In genomic region chr3:33037479-33037878, GRCh38 we compare ENCODE assay signal across 15 cellular contexts. TPM values are rescaled to one million over a fixed set of nuclear protein-coding genes. Genes with fewer than 3 reads are reported as not detected.
A peak's percentile ranks its signal among the peaks of the same experiment; 100 is the strongest.
DNase-seq lines count a peak whose midpoint lies in the region; ATAC-seq and TF ChIP-seq lines count a peak whose summit lies in the region.
"Had no signal": no experiment of that assay in that cellular context is flagged by ENCODE, and none has a peak within 500 bp of the region (broad histone marks: within the 10 kb centered on the region; RNA-seq: fewer than 3 reads in every experiment).

No MANE protein-coding gene starts in this region.

- H3K4me3 Mint-ChIP-seq in stimulated activated naive CD8-positive, alpha-beta T cell treated with anti-CD3 and anti-CD28 coated beads, Interleukin-15, Interleukin-2, amounts not matched to agents 100 ng/mL and 50 ng/mL, for 24 hours, result no peak overlapping the region
- H3K4me3 Mint-ChIP-seq in stimulated activated naive CD8-positive, alpha-beta T cell treated with anti-CD3 and anti-CD28 coated beads, Interleukin-15, amount 100 ng/mL, for 72 hours, result no peak overlapping the region
- H3K4me3 Mint-ChIP-seq: CD8-positive, alpha-beta memory T cell; HFFc6 had no signal

- no peak for TF ChIP-seq CTCF in foreskin fibroblast (IDR thresholded peaks at IDR 0.05; ENCODE audit: low read depth, low read length)
- TF ChIP-seq CTCF in GM10266 (IDR thresholded peaks at IDR 0.05; ENCODE audit: control insufficient read depth, insufficient read depth, low read depth, missing control alignments), result no peak

- peak overlapping the region; percentile 0 for H3K27ac Mint-ChIP-seq in stimulated activated naive CD8-positive, alpha-beta T cell treated with anti-CD3 and anti-CD28 coated beads, Interleukin-15, Interleukin-2, amounts not matched to agents 100 ng/mL and 50 ng/mL, for 24 hours
- no peak overlapping the region for H3K27ac Mint-ChIP-seq in stimulated activated naive CD8-positive, alpha-beta T cell treated with anti-CD3 and anti-CD28 coated beads, Interleukin-15, amount 100 ng/mL, for 72 hours
- H3K27ac Mint-ChIP-seq: CD8-positive, alpha-beta memory T cell; HFFc6 had no signal

- DNase-seq in stimulated activated naive CD8-positive, alpha-beta T cell treated with anti-CD3 and anti-CD28 coated beads, Interleukin-15, amount 100 ng/mL, for 72 hours, result no peak
- DNase-seq in foreskin fibroblast, result peak; percentile 19 to 22
- peak; percentile 19 for DNase-seq in renal cortical epithelial cell (ENCODE audit: low read depth)
- no peak for DNase-seq in RKO (ENCODE audit: low spot score)
- DNase-seq in GM10266 (ENCODE audit: extremely low spot score), result no peak
- DNase-seq: 8988T; Caco-2; CD8-positive, alpha-beta memory T cell; DMS53; GF-D8; HFFc6 had no signal

- peaks cover 65% of the 10 kb centered on the region for H3K36me3 Mint-ChIP-seq in stimulated activated naive CD8-positive, alpha-beta T cell treated with anti-CD3 and anti-CD28 coated beads, Interleukin-15, Interleukin-2, amounts not matched to agents 100 ng/mL and 50 ng/mL, for 24 hours (ENCODE audit: low read depth)

- H3K4me1 Mint-ChIP-seq in stimulated activated naive CD8-positive, alpha-beta T cell treated with anti-CD3 and anti-CD28 coated beads, Interleukin-15, Interleukin-2, amounts not matched to agents 100 ng/mL and 50 ng/mL, for 24 hours (ENCODE audit: low read depth), result no peaks in the 10 kb centered on the region
- H3K4me1 Mint-ChIP-seq in stimulated activated naive CD8-positive, alpha-beta T cell treated with anti-CD3 and anti-CD28 coated beads, Interleukin-15, amount 100 ng/mL, for 72 hours, result peaks cover 12% of the 10 kb centered on the region

- no peak overlapping the region for H3K4me3 ChIP-seq in foreskin fibroblast (ENCODE audit: low read depth in 1 of 2, low read length in 2 of 2)
- H3K4me3 ChIP-seq: BLaER1 treated with 17β-estradiol and CSF1 and Interleukin-3, amounts not matched to agents 10 nM and 100 nM; HAP-1 had no signal

- no peaks in the 10 kb centered on the region for H3K27me3 Mint-ChIP-seq in stimulated activated naive CD8-positive, alpha-beta T cell treated with anti-CD3 and anti-CD28 coated beads, Interleukin-15, Interleukin-2, amounts not matched to agents 100 ng/mL and 50 ng/mL, for 24 hours
- peaks cover 8% of the 10 kb centered on the region for H3K27me3 Mint-ChIP-seq in stimulated activated naive CD8-positive, alpha-beta T cell treated with anti-CD3 and anti-CD28 coated beads, Interleukin-15, amount 100 ng/mL, for 72 hours
- H3K27me3 Mint-ChIP-seq: CD8-positive, alpha-beta memory T cell had no signal

- no peaks in the 10 kb centered on the region for H3K9me3 Mint-ChIP-seq in stimulated activated naive CD8-positive, alpha-beta T cell treated with anti-CD3 and anti-CD28 coated beads, Interleukin-15, Interleukin-2, amounts not matched to agents 100 ng/mL and 50 ng/mL, for 24 hours
- no peaks in the 10 kb centered on the region for H3K9me3 Mint-ChIP-seq in stimulated activated naive CD8-positive, alpha-beta T cell treated with anti-CD3 and anti-CD28 coated beads, Interleukin-15, amount 100 ng/mL, for 72 hours
- H3K9me3 Mint-ChIP-seq: CD8-positive, alpha-beta memory T cell; HFFc6 had no signal

- ATAC-seq in stimulated activated naive CD8-positive, alpha-beta T cell treated with anti-CD3 and anti-CD28 coated beads, Interleukin-15, amount 100 ng/mL, for 72 hours, result no peak
- no peak for ATAC-seq in HG03280 (IDR thresholded peaks at IDR 0.05; ENCODE audit: unreplicated experiment)

RNA-seq across cellular contexts. Expression of gene GLB1, which starts 59.5 kb away (rescaled TPM):
- total RNA-seq in renal cortical epithelial cell, result 93.3 and 156 TPM in 2 replicates

RNA-seq across cellular contexts. Expression of gene TMPPE, which starts 59.5 kb away (rescaled TPM):
- total RNA-seq in renal cortical epithelial cell, result 6.4 and 18.2 TPM in 2 replicates

Comparison
In these comparisons a context has a peak if more than half of its experiments do, and no peak if none do; other contexts are left out.
1. DNase-seq: peak in foreskin fibroblast (2 of 2) and renal cortical epithelial cell (single experiment); none in stimulated activated naive CD8-positive, alpha-beta T cell treated with anti-CD3 and anti-CD28 coated beads, Interleukin-15, amount 100 ng/mL, for 72 hours (0 of 2), RKO (single experiment) and GM10266 (single experiment).